In genomic region chr11:2176389-2176900, GRCh38 we compare ENCODE assay signal across 24 cellular contexts. TPM values are rescaled to one million over a fixed set of nuclear protein-coding genes. Genes with fewer than 3 reads are reported as not detected.
"Had no signal": no experiment of that assay in that cellular context is flagged by ENCODE, and none has a peak within 500 bp of the region (broad histone marks: within the 10 kb centered on the region; RNA-seq: fewer than 3 reads in every experiment).

No MANE protein-coding gene starts in this region.

- H3K27me3 ChIP-seq: right atrium auricular region, thyroid gland had no signal

- H3K36me3 ChIP-seq: heart left ventricle, right atrium auricular region, suprapubic skin, thyroid gland, upper lobe of right lung had no signal

- FAIRE-seq: endometrium, frontal cortex had no signal

- H3K4me3 ChIP-seq: heart left ventricle, right atrium auricular region, suprapubic skin, thyroid gland, upper lobe of right lung had no signal

- H3K4me3 Mint-ChIP-seq: naive B cell; nephron progenitor cell; stimulated activated effector memory CD8-positive, alpha-beta T cell treated with anti-CD3 and anti-CD28 coated beads, Interleukin-12 subunit alpha, Interleukin-12 subunit beta, amount 100 ng/mL, for 72 hours had no signal

- H3K4me1 ChIP-seq: heart left ventricle, right atrium auricular region, upper lobe of right lung had no signal

- H3K36me3 Mint-ChIP-seq: naive B cell; stimulated activated effector memory CD8-positive, alpha-beta T cell treated with anti-CD3 and anti-CD28 coated beads, Interleukin-12 subunit alpha, Interleukin-12 subunit beta, amount 100 ng/mL, for 72 hours had no signal

- ATAC-seq: stimulated activated effector memory CD8-positive, alpha-beta T cell treated with anti-CD3 and anti-CD28 coated beads, Interleukin-12 subunit alpha, Interleukin-12 subunit beta, amount 100 ng/mL, for 72 hours; stimulated activated naive CD8-positive, alpha-beta T cell treated with anti-CD3 and anti-CD28 coated beads, Interleukin-15, Interleukin-2, amounts not matched to agents 100 U/mL and 50 U/mL, for 24 hours; upper lobe of right lung had no signal

- H3K9me3 Mint-ChIP-seq: naive B cell; nephron progenitor cell; stimulated activated effector memory CD8-positive, alpha-beta T cell treated with anti-CD3 and anti-CD28 coated beads, Interleukin-12 subunit alpha, Interleukin-12 subunit beta, amount 100 ng/mL, for 72 hours had no signal

- DNase-seq: effector memory CD4-positive, alpha-beta T cell; heart left ventricle; hippocampal formation; mesendoderm; naive B cell; nephron progenitor cell; posterior cingulate gyrus; stimulated activated CD4-positive, alpha-beta T cell treated with anti-CD3 and anti-CD28 coated beads, Interleukin-4, amount 100 ng/mL, for 1 hour; stimulated activated CD8-positive, alpha-beta memory T cell treated with anti-CD3 and anti-CD28 coated beads, Interleukin-4, amount 100 ng/mL, for 48 hours; stimulated activated naive CD8-positive, alpha-beta T cell treated with anti-CD3 and anti-CD28 coated beads, Interleukin-15, Interleukin-2, amounts not matched to agents 100 U/mL and 50 U/mL, for 24 hours; upper lobe of right lung had no signal

- H3K27ac ChIP-seq: heart left ventricle, right atrium auricular region, suprapubic skin, thyroid gland, upper lobe of right lung had no signal

- H3K27ac Mint-ChIP-seq: naive B cell; nephron progenitor cell; stimulated activated effector memory CD8-positive, alpha-beta T cell treated with anti-CD3 and anti-CD28 coated beads, Interleukin-12 subunit alpha, Interleukin-12 subunit beta, amount 100 ng/mL, for 72 hours had no signal

- H3K9me3 ChIP-seq: heart left ventricle, right atrium auricular region, suprapubic skin, thyroid gland, upper lobe of right lung had no signal

RNA-seq across cellular contexts. Expression of gene TH, which starts 4.8 kb away (rescaled TPM):
- total RNA-seq: heart left ventricle, liver, pulmonary artery endothelial cell, right atrium auricular region, thyroid gland, upper lobe of right lung had no signal
- polyA plus RNA-seq: fibroblast of lung had no signal

RNA-seq across cellular contexts. Expression of gene INS, which starts 15.4 kb away (rescaled TPM):
- total RNA-seq: esophagus mucosa, fibroblast of lung, frontal cortex, glomerular endothelial cell, lung microvascular endothelial cell, osteocyte, pulmonary artery endothelial cell, right atrium auricular region, suprapubic skin, thyroid gland, upper lobe of right lung had no signal
- polyA plus RNA-seq: fibroblast of lung had no signal
